ENCODE assay signal across 8 cellular contexts in the genomic region with DNA sequence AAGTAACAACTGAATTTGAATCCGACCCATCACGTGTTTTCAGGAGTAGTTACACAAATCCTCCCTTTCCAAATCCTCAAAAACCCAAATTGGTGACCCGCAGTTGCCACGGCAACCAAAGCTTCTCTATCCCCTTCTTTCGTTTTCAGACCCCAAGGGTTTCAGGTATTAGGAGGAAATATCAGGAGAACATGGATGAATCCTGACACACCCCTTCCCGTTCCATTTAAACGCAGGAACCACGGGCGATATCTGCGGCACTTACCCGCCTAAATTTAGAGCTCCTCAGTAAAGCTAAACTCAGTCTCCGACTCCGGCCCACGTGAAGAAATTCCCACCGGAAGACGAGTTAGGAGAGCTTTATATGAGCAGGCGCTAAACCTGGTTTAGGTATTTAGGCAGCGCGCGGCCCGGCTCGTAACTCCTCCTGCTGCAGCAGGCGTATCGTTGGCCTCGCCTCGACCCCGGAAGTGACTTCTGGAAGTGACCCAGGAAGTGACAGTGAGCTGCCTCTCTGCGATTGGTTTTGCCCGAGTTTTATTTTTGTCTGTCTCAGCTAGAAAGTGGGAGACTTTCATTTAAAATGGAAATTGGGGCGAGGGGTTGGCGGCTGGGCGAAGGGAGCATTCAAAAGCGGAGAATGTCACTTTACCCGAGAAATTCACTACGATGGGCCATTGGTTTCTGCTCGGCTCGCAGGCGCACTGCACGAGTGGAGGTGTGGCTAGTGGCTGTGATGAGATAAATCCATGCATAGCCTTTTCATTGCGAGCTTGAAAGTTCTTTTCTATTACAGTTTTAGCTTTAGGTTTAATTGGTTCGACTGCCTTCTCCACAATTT. TPM values are rescaled to one million over a fixed set of nuclear protein-coding genes. Genes with fewer than 3 reads are reported as not detected.
A peak's percentile ranks its signal among the peaks of the same experiment; 100 is the strongest.
DNase-seq lines count a peak whose midpoint lies in the region; ATAC-seq and TF ChIP-seq lines count a peak whose summit lies in the region.

Gene TAF1A, minus strand, starts transcription at position 472 of the 841 bp plus-strand sequence.

- peak; percentile 56 to 65 for TF ChIP-seq RAD21 in liver (IDR thresholded peaks at IDR 0.05)

- H3K4me3 ChIP-seq in dorsolateral prefrontal cortex: peak within 1 kb of the TSS; percentile 45 to 94 (median 81)
- H3K4me3 ChIP-seq in liver (ENCODE audit: low read depth in 1 of 3, low read length in 3 of 3): peak within 1 kb of the TSS; percentile 60 to 99 (median 99)

- WGBS in liver: under 1% methylated on average over 41 of the region's 41 CpGs

- H3K27ac ChIP-seq in dorsolateral prefrontal cortex: peak within 1 kb of the TSS in 54 of 59 donors; percentile 1 to 90 (median 75)
- H3K27ac ChIP-seq in liver (ENCODE audit: low read depth in 1 of 2, low read length in 2 of 2): peak within 1 kb of the TSS; percentile 95

- intact Hi-C loops in CD14-positive monocyte (cut with micrococcal nuclease) (loop anchor here in 1 of 2 donors (5.0 kb wide), 1 partner anchor 33 kb away; no protein-coding TSS in a partner anchor), dorsolateral prefrontal cortex (cut with DNase I) (loop anchor here in 1 of 2 donors (2.0 kb wide), 1 partner anchor 27 kb away; no protein-coding TSS in a partner anchor)

- H3K27me3 ChIP-seq in dorsolateral prefrontal cortex: no peaks in the 10 kb centered on the region
- no peaks in the 10 kb centered on the region for H3K27me3 ChIP-seq in liver (ENCODE audit: control insufficient read depth in 4 of 4, insufficient read depth in 4 of 4, low read length in 3 of 4)

- no peak for TF ChIP-seq CTCF in CD14-positive monocyte (IDR thresholded peaks at IDR 0.05)
- peak in 18 of 56 donors; percentile 6 to 37 (median 16) for TF ChIP-seq CTCF in dorsolateral prefrontal cortex (IDR thresholded peaks at IDR 0.05 in 54 of 56, conservative IDR thresholded peaks at IDR 0.05 in 2 of 56; ENCODE audit: low read depth in 1 of 56, partially characterized antibody in 56 of 56)
- TF ChIP-seq CTCF in liver (IDR thresholded peaks at IDR 0.05; ENCODE audit: low read depth, low read length, missing input control): no peak

- H3K9me3 Mint-ChIP-seq in CD14-positive monocyte: peaks cover 0 to under 1% (median 0%) of the 10 kb centered on the region in 7 donors

- DNase-seq in CD14-positive monocyte (ENCODE audit: low spot score) (peak; percentile 83), NCI-H82 (lab: John Stamatoyannopoulos, UW) (peak; percentile 96), dorsolateral prefrontal cortex (peak; percentile 71 to 90 (median 87))
- DNase-seq in activated CD4-positive, alpha-beta T cell treated with anti-CD3 and anti-CD28 coated beads, Interleukin-2, amount 50 U/mL, for 4 hours: peak; percentile 78 to 82
- DNase-seq in stimulated activated CD4-positive, alpha-beta T cell treated with anti-CD3 and anti-CD28 coated beads, Interleukin-4, amount 100 ng/mL, for 24 hours: peak; percentile 90

- H3K36me3 ChIP-seq in liver (ENCODE audit: control insufficient read depth in 4 of 4, insufficient read depth in 3 of 4, low read depth in 1 of 4, low read length in 3 of 4): peaks cover 0 to 6% (median 0%) of the 10 kb centered on the region in 4 donors

- peak within 1 kb of the TSS; percentile 95 to 99 (median 98) for H3K27ac Mint-ChIP-seq in CD14-positive monocyte

- H3K9me3 ChIP-seq in liver (ENCODE audit: control insufficient read depth in 4 of 4, low read length in 3 of 4): no peaks in the 10 kb centered on the region

- peaks cover 8 to 15% (median 12%) of the 10 kb centered on the region in 4 donors for H3K4me1 ChIP-seq in liver (ENCODE audit: control insufficient read depth in 4 of 4, insufficient read depth in 4 of 4, low read length in 3 of 4)

- H3K9ac ChIP-seq in liver (ENCODE audit: low read depth in 1 of 2, low read length in 2 of 2): peak within 1 kb of the TSS; percentile 86 to 97

- ATAC-seq in GM19351 (IDR thresholded peaks at IDR 0.05; ENCODE audit: unreplicated experiment) (peak; percentile 99), HG03520 (IDR thresholded peaks at IDR 0.05; ENCODE audit: unreplicated experiment) (peak; percentile 99)

- peaks cover 20% of the 10 kb centered on the region for H3K4me1 Mint-ChIP-seq in CD14-positive monocyte

- H3K4me3 Mint-ChIP-seq in CD14-positive monocyte: peak within 1 kb of the TSS; percentile 95 to 99

- peaks cover 17 to 22% of the 10 kb centered on the region in 2 donors for H3K36me3 Mint-ChIP-seq in CD14-positive monocyte

- peaks cover 0 to 2% (median 2%) of the 10 kb centered on the region in 3 donors for H3K27me3 Mint-ChIP-seq in CD14-positive monocyte (ENCODE audit: low read depth in 3 of 3)

TF ChIP-seq in liver, 16 proteins besides CTCF, POLR2A, EP300 and RAD21:
- TF ChIP-seq, protein P1, sequence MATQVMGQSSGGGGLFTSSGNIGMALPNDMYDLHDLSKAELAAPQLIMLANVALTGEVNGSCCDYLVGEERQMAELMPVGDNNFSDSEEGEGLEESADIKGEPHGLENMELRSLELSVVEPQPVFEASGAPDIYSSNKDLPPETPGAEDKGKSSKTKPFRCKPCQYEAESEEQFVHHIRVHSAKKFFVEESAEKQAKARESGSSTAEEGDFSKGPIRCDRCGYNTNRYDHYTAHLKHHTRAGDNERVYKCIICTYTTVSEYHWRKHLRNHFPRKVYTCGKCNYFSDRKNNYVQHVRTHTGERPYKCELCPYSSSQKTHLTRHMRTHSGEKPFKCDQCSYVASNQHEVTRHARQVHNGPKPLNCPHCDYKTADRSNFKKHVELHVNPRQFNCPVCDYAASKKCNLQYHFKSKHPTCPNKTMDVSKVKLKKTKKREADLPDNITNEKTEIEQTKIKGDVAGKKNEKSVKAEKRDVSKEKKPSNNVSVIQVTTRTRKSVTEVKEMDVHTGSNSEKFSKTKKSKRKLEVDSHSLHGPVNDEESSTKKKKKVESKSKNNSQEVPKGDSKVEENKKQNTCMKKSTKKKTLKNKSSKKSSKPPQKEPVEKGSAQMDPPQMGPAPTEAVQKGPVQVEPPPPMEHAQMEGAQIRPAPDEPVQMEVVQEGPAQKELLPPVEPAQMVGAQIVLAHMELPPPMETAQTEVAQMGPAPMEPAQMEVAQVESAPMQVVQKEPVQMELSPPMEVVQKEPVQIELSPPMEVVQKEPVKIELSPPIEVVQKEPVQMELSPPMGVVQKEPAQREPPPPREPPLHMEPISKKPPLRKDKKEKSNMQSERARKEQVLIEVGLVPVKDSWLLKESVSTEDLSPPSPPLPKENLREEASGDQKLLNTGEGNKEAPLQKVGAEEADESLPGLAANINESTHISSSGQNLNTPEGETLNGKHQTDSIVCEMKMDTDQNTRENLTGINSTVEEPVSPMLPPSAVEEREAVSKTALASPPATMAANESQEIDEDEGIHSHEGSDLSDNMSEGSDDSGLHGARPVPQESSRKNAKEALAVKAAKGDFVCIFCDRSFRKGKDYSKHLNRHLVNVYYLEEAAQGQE (IDR thresholded peaks at IDR 0.05): peak; percentile 62
- TF ChIP-seq, protein P2, sequence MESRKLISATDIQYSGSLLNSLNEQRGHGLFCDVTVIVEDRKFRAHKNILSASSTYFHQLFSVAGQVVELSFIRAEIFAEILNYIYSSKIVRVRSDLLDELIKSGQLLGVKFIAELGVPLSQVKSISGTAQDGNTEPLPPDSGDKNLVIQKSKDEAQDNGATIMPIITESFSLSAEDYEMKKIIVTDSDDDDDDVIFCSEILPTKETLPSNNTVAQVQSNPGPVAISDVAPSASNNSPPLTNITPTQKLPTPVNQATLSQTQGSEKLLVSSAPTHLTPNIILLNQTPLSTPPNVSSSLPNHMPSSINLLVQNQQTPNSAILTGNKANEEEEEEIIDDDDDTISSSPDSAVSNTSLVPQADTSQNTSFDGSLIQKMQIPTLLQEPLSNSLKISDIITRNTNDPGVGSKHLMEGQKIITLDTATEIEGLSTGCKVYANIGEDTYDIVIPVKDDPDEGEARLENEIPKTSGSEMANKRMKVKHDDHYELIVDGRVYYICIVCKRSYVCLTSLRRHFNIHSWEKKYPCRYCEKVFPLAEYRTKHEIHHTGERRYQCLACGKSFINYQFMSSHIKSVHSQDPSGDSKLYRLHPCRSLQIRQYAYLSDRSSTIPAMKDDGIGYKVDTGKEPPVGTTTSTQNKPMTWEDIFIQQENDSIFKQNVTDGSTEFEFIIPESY (IDR thresholded peaks at IDR 0.05): no peak
- TF ChIP-seq GABPA (IDR thresholded peaks at IDR 0.05 in 1 of 2, conservative IDR thresholded peaks at IDR 0.05 in 1 of 2) (peak; percentile 63 to 91), YY1 (IDR thresholded peaks at IDR 0.05) (peak; percentile 72), FOXA2 (IDR thresholded peaks at IDR 0.05) (peak; percentile 26), HNF4G (IDR thresholded peaks at IDR 0.05) (no peak), SP1 (IDR thresholded peaks at IDR 0.05) (peak; percentile 47), TAF1 (conservative IDR thresholded peaks at IDR 0.05) (peak; percentile 78), RXRA (IDR thresholded peaks at IDR 0.05) (peak; percentile 84 to 89), MAX (IDR thresholded peaks at IDR 0.05) (peak; percentile 90), HNF4A (conservative IDR thresholded peaks at IDR 0.05) (peak in 1 of 2 donors; percentile 29), FOXA1 (IDR thresholded peaks at IDR 0.05) (peak; percentile 46), NR2F2 (IDR thresholded peaks at IDR 0.05) (peak; percentile 90), EGR1 (IDR thresholded peaks at IDR 0.05; ENCODE audit: low read depth in 2 of 2) (peak; percentile 59 to 88), JUND (IDR thresholded peaks at IDR 0.05) (peak in 1 of 2 donors; percentile 9)
- TF ChIP-seq, protein P3, sequence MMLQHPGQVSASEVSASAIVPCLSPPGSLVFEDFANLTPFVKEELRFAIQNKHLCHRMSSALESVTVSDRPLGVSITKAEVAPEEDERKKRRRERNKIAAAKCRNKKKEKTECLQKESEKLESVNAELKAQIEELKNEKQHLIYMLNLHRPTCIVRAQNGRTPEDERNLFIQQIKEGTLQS (IDR thresholded peaks at IDR 0.05): no peak

RNA-seq across cellular contexts. Expression of gene TAF1A, which starts in this region (rescaled TPM):
- polyA plus RNA-seq in CD14-positive monocyte (1 to 10 TPM; 1.3 to 2.5 TPM), liver (1 to 10 TPM; 1.1 to 1.6 TPM)
- total RNA-seq in dorsolateral prefrontal cortex (10 to 100 TPM in 29 of 120 experiments, 1 to 10 TPM in 91; 5.4 to 15.0 (median 8.7) TPM), liver (1 to 10 TPM; 4.2 to 5.2 TPM)

Comparison
In these comparisons a context has a peak if more than half of its experiments do, and no peak if none do; other contexts are left out.
1. Peak in every context shown above with its lines: DNase-seq, ATAC-seq, H3K4me3 ChIP-seq and H3K27ac ChIP-seq.